ENCODE assay signal across 9 cellular contexts in the genomic region with DNA sequence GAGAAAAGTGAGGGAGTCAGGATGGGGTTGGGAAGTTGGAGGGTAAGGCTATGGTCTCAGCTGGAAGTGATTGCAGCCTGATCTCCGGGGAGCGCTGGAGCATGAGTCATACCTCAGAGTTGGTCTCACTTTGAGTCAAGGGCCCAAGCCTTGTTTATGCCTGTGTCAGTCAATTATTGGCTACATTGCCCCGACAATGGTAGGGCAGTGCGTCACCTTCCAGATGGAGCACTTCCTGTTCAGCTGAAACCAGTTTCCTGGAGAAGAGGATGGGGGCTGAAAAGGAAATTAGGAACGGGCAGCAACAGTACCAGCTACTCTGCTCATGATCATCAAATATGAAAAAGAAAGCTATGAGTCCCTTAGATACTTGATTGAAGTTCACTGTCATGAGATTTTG.
DNase-seq lines count a peak whose midpoint lies in the region; ATAC-seq and TF ChIP-seq lines count a peak whose summit lies in the region.
"Had no signal": no experiment of that assay in that cellular context is flagged by ENCODE, and none has a peak within 500 bp of the region (broad histone marks: within the 10 kb centered on the region; RNA-seq: fewer than 3 reads in every experiment).

No MANE protein-coding gene starts in this region.

- H2BK15ac ChIP-seq in H9 (ENCODE audit: low read depth, low read length): no peak overlapping the region

- H3K27ac ChIP-seq in GM23338 (ENCODE audit: low read depth) (no peak overlapping the region), H9 (ENCODE audit: insufficient read length, low read depth, low read length) (no peak overlapping the region)

- peaks cover 6% of the 10 kb centered on the region for H3K36me3 ChIP-seq in GM23338 (ENCODE audit: insufficient read depth)
- H3K36me3 ChIP-seq: HAP-1 had no signal

- H3K18ac ChIP-seq in H9 (ENCODE audit: insufficient read length, low read depth, low read length): no peak overlapping the region

- H3K27ac Mint-ChIP-seq in activated T-helper 2 cell treated with anti-CD3 and anti-CD28 coated beads, Interferon-gamma antibody, Interleukin-2, Interleukin-4, amounts not matched to agents 10 μg/mL and 5 μg/mL and 100 μg/mL, durations not matched to agents 14 hours and 24 hours and 36 hours: no peak overlapping the region
- H3K27ac Mint-ChIP-seq in GM23338 (no peak overlapping the region), H9 (no peak overlapping the region)

- H3K9me2 ChIP-seq in GM23338 (ENCODE audit: insufficient read depth): no peaks in the 10 kb centered on the region

- no peak overlapping the region for H3K23ac ChIP-seq in H9 (ENCODE audit: insufficient read length, low read depth, low read length)

- no peak overlapping the region for H3K56ac ChIP-seq in H9 (ENCODE audit: insufficient read length, low read depth, low read length)

- no peak overlapping the region for H4K5ac ChIP-seq in H9 (ENCODE audit: insufficient read length, low read depth, low read length)

- peaks cover 7% of the 10 kb centered on the region for H3K9me3 Mint-ChIP-seq in activated T-helper 2 cell treated with anti-CD3 and anti-CD28 coated beads, Interferon-gamma antibody, Interleukin-2, Interleukin-4, amounts not matched to agents 10 μg/mL and 5 μg/mL and 100 μg/mL, durations not matched to agents 14 hours and 24 hours and 36 hours
- H3K9me3 Mint-ChIP-seq in GM23338: peaks cover 82% of the 10 kb centered on the region
- H3K9me3 Mint-ChIP-seq in H9: peaks cover 67 to 74% of the 10 kb centered on the region in 2 experiments

- H3K9ac ChIP-seq in H9 (ENCODE audit: extremely low read depth, insufficient read length, low read length): no peak overlapping the region

- H3K4me3 Mint-ChIP-seq in activated T-helper 2 cell treated with anti-CD3 and anti-CD28 coated beads, Interferon-gamma antibody, Interleukin-2, Interleukin-4, amounts not matched to agents 10 μg/mL and 5 μg/mL and 100 μg/mL, durations not matched to agents 14 hours and 24 hours and 36 hours (ENCODE audit: low read depth): no peak overlapping the region
- no peak overlapping the region for H3K4me3 Mint-ChIP-seq in GM23338
- H3K4me3 Mint-ChIP-seq in H9: no peak overlapping the region

- no peak overlapping the region for H4K8ac ChIP-seq in H9 (replicated peaks; ENCODE audit: insufficient read length, low read depth, low read length)

- WGBS in H9 (ENCODE audit: extremely low coverage, insufficient read length, low lambda C conversion rate): no CpG with 5 or more reads among the region's 5 CpGs

- no peaks in the 10 kb centered on the region for H3K27me3 Mint-ChIP-seq in activated T-helper 2 cell treated with anti-CD3 and anti-CD28 coated beads, Interferon-gamma antibody, Interleukin-2, Interleukin-4, amounts not matched to agents 10 μg/mL and 5 μg/mL and 100 μg/mL, durations not matched to agents 14 hours and 24 hours and 36 hours (ENCODE audit: low read depth)
- peaks cover 3% of the 10 kb centered on the region for H3K27me3 Mint-ChIP-seq in GM23338 (ENCODE audit: insufficient read depth, low read depth, poor library complexity)
- no peaks in the 10 kb centered on the region for H3K27me3 Mint-ChIP-seq in H9 (ENCODE audit: low read depth)

- H3K79me2 ChIP-seq in GM23338 (replicated peaks; ENCODE audit: insufficient read depth) (no peaks in the 10 kb centered on the region), H9 (ENCODE audit: insufficient read depth, low read length) (no peaks in the 10 kb centered on the region)

- H2AK5ac ChIP-seq in H9 (ENCODE audit: insufficient read length, low read length): no peak overlapping the region

- H3K4me2 ChIP-seq in GM23338 (no peak overlapping the region), H9 (ENCODE audit: insufficient read depth, insufficient read length, low read length) (no peak overlapping the region)

- H2BK12ac ChIP-seq in H9 (ENCODE audit: insufficient read length, low read depth, low read length): no peak overlapping the region

- H3K27me3 ChIP-seq in GM23338 (ENCODE audit: insufficient read depth) (no peaks in the 10 kb centered on the region), H9 (ENCODE audit: insufficient read depth, low read length) (no peaks in the 10 kb centered on the region)

- no peak overlapping the region for H4K91ac ChIP-seq in H9 (ENCODE audit: insufficient read length, low read depth, low read length)

- no peaks in the 10 kb centered on the region for H3F3A ChIP-seq in GM23338 (replicated peaks; ENCODE audit: low read depth)

- H2BK5ac ChIP-seq in H9 (ENCODE audit: insufficient read length, low read length): no peak overlapping the region

- no peak overlapping the region for H3T11ph ChIP-seq in H9 (ENCODE audit: low read length)

- peaks cover 11% of the 10 kb centered on the region for H3K4me1 Mint-ChIP-seq in activated T-helper 2 cell treated with anti-CD3 and anti-CD28 coated beads, Interferon-gamma antibody, Interleukin-2, Interleukin-4, amounts not matched to agents 10 μg/mL and 5 μg/mL and 100 μg/mL, durations not matched to agents 14 hours and 24 hours and 36 hours (ENCODE audit: low read depth)
- H3K4me1 Mint-ChIP-seq in GM23338 (no peaks in the 10 kb centered on the region), H9 (no peaks in the 10 kb centered on the region)

- DNase-seq in HT1080 (ENCODE audit: low read depth): peak; percentile 67
- peak; percentile 47 for DNase-seq in activated T-helper 2 cell treated with anti-CD3 and anti-CD28 coated beads, Interferon-gamma antibody, Interleukin-2, Interleukin-4, amounts not matched to agents 10 μg/mL and 5 μg/mL and 100 μg/mL, durations not matched to agents 14 hours and 24 hours and 36 hours (ENCODE audit: low spot score)
- DNase-seq in stimulated activated CD4-positive, alpha-beta T cell treated with anti-CD3 and anti-CD28 coated beads, Interleukin-1b, Interleukin-23, amount 100 ng/mL, for 24 hours (ENCODE audit: low read depth in 4 of 4, low spot score in 1 of 4): peak in 3 of 4 experiments; percentile 16 to 38 (median 17)
- no peak for DNase-seq in NCI-H774 (lab: John Stamatoyannopoulos, UW)
- DNase-seq in GM23338 (ENCODE audit: low spot score): no peak
- no peak for DNase-seq in H9

- intact Hi-C loops in activated T-helper 2 cell treated with anti-CD3 and anti-CD28 coated beads, Interferon-gamma antibody, Interleukin-2, Interleukin-4, amounts not matched to agents 10 μg/mL and 5 μg/mL and 100 μg/mL, durations not matched to agents 14 hours and 24 hours and 36 hours (cut with micrococcal nuclease): no loop called here

- no peaks in the 10 kb centered on the region for H3K23me2 ChIP-seq in H9 (ENCODE audit: insufficient read length, low read depth, low read length, poor library complexity, severe bottlenecking)

- no peak overlapping the region for H3K4me3 ChIP-seq in GM23338
- H3K4me3 ChIP-seq: HAP-1 had no signal

- no peaks in the 10 kb centered on the region for H3K36me3 Mint-ChIP-seq in activated T-helper 2 cell treated with anti-CD3 and anti-CD28 coated beads, Interferon-gamma antibody, Interleukin-2, Interleukin-4, amounts not matched to agents 10 μg/mL and 5 μg/mL and 100 μg/mL, durations not matched to agents 14 hours and 24 hours and 36 hours (ENCODE audit: low read depth)
- H3K36me3 Mint-ChIP-seq in GM23338 (ENCODE audit: low read depth) (peaks cover 24% of the 10 kb centered on the region; the same call in 2 of the 3 replicates), H9 (ENCODE audit: insufficient read depth in 1 of 3, low read depth in 3 of 3) (peaks cover 0 to 22% (median 1%) of the 10 kb centered on the region in 3 experiments; a peak in 4 of 7 replicates)

- H3K9me3 ChIP-seq in H9 (ENCODE audit: control insufficient read depth, low read depth, low read length): peaks cover 23% of the 10 kb centered on the region
- H3K9me3 ChIP-seq: HAP-1 had no signal

- H4K20me1 ChIP-seq in GM23338 (replicated peaks; ENCODE audit: insufficient read depth): no peaks in the 10 kb centered on the region
- no peaks in the 10 kb centered on the region for H4K20me1 ChIP-seq in H9 (ENCODE audit: control insufficient read depth, insufficient read depth, insufficient read length)

- H3K4me1 ChIP-seq in GM23338 (ENCODE audit: insufficient read depth): no peaks in the 10 kb centered on the region
- no peaks in the 10 kb centered on the region for H3K4me1 ChIP-seq in H9 (ENCODE audit: insufficient read depth, low read length)
- H3K4me1 ChIP-seq: HAP-1 had no signal

- ATAC-seq in GM18508 (IDR thresholded peaks at IDR 0.05; ENCODE audit: insufficient read depth, unreplicated experiment) (peak; percentile 61), GM23338 (no peak), HG03457 (IDR thresholded peaks at IDR 0.05; ENCODE audit: unreplicated experiment) (no peak)

- no peaks in the 10 kb centered on the region for H3K79me1 ChIP-seq in H9 (ENCODE audit: insufficient read depth, low read depth, low read length, poor library complexity, severe bottlenecking)

- H3K14ac ChIP-seq in H9 (ENCODE audit: insufficient read depth, low read length): no peak overlapping the region

- H3K4ac ChIP-seq in H9 (ENCODE audit: low read depth, low read length): no peak overlapping the region

- no peak overlapping the region for H2AFZ ChIP-seq in GM23338
- H2AFZ ChIP-seq in H9 (ENCODE audit: low read length): no peak overlapping the region

- H2BK120ac ChIP-seq in H9 (ENCODE audit: low read depth, low read length, poor library complexity, severe bottlenecking): no peak overlapping the region

- no peak for TF ChIP-seq CTCF in GM23338 (conservative IDR thresholded peaks at IDR 0.05; ENCODE audit: low read depth in 2 of 2)
- no peak for TF ChIP-seq CTCF in H9 (conservative IDR thresholded peaks at IDR 0.05)

- H2BK20ac ChIP-seq in H9 (ENCODE audit: low read depth, low read length, poor library complexity, severe bottlenecking): no peak overlapping the region

Comparison
In these comparisons a context has a peak if more than half of its experiments do, and no peak if none do; other contexts are left out.
1. DNase-seq: peak in HT1080 (single experiment), activated T-helper 2 cell treated with anti-CD3 and anti-CD28 coated beads, Interferon-gamma antibody, Interleukin-2, Interleukin-4, amounts not matched to agents 10 μg/mL and 5 μg/mL and 100 μg/mL, durations not matched to agents 14 hours and 24 hours and 36 hours (single experiment) and stimulated activated CD4-positive, alpha-beta T cell treated with anti-CD3 and anti-CD28 coated beads, Interleukin-1b, Interleukin-23, amount 100 ng/mL, for 24 hours (3 of 4); none in NCI-H774 (single experiment), GM23338 (single experiment) and H9 (single experiment).